Comparison of ENCODE assay signal across 14 cellular contexts in the genomic region with DNA sequence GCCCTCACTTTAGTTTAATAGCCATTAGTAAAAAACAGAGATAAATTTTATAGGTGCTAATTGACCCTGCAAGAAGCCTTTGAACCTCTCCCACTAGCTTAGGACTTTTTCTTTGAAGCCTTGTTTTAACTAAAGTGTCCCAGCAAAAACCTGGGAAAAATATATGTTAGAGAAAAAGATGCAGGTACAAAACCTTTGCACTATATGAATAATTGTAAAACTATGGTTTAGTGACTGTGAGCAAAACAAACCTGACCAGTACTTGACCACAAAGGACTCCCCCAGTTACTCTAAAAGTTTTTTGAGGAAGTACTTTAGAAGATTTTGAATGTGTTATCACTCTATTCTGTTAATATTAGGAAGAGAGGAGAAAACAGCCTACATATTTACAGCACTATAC.
DNase-seq lines count a peak whose midpoint lies in the region; ATAC-seq and TF ChIP-seq lines count a peak whose summit lies in the region.
"Had no signal": no experiment of that assay in that cellular context is flagged by ENCODE, and none has a peak within 500 bp of the region (broad histone marks: within the 10 kb centered on the region; RNA-seq: fewer than 3 reads in every experiment).

No MANE protein-coding gene starts in this region.

- peak; percentile 75 for ATAC-seq in GM19452 (IDR thresholded peaks at IDR 0.05; ENCODE audit: unreplicated experiment)
- peak; percentile 65 for ATAC-seq in HG02973 (IDR thresholded peaks at IDR 0.05; ENCODE audit: unreplicated experiment)
- ATAC-seq: activated naive CD8-positive, alpha-beta T cell treated with anti-CD3 and anti-CD28 coated beads, Interleukin-2, amount 50 U/mL, for 24 hours had no signal

- no peak overlapping the region for H3K27ac Mint-ChIP-seq in immature natural killer cell
- H3K27ac Mint-ChIP-seq: activated naive CD8-positive, alpha-beta T cell treated with anti-CD3 and anti-CD28 coated beads, Interleukin-2, amount 50 U/mL, for 24 hours had no signal

- DNase-seq in GM13977 (ENCODE audit: low spot score) (peak; percentile 21), NOMO-1 (lab: John Stamatoyannopoulos, UW; ENCODE audit: unreplicated experiment in 2 of 2) (peak; percentile 33 to 72), OCI-LY7 (ENCODE audit: low spot score) (no peak), kidney glomerular epithelial cell (lab: John Stamatoyannopoulos, UW) (no peak), immature natural killer cell (no peak), cortex of kidney (lab: John Stamatoyannopoulos, UW) (no peak)
- DNase-seq: activated CD8-positive, alpha-beta memory T cell treated with anti-CD3 and anti-CD28 coated beads, Interleukin-2, amount 50 U/mL, for 4 hours; activated naive CD8-positive, alpha-beta T cell treated with anti-CD3 and anti-CD28 coated beads, Interleukin-2, amount 50 U/mL, for 24 hours; dermis blood vessel endothelial cell; NCI-H187; nucleus accumbens; T-helper 9 cell had no signal

- no peak overlapping the region for H3K27ac ChIP-seq in OCI-LY7 (ENCODE audit: low read depth, low read length, poor library complexity, severe bottlenecking)

- CTCF ChIA-PET in OCI-LY7 (lab: Charles Lee; ENCODE audit: unreplicated experiment) = no interaction called here

- in situ Hi-C loops in GM13977 (cut with MboI; ENCODE audit: low pct_unique_long_range_greater_than_20kb, low sequenced_read_pairs, unreplicated experiment) = no loop called here

- no peak overlapping the region for H2AFZ ChIP-seq in OCI-LY7 (ENCODE audit: low read length)

- H3K4me3 Mint-ChIP-seq in immature natural killer cell = no peak overlapping the region
- H3K4me3 Mint-ChIP-seq: activated naive CD8-positive, alpha-beta T cell treated with anti-CD3 and anti-CD28 coated beads, Interleukin-2, amount 50 U/mL, for 24 hours had no signal

- no peak overlapping the region for H3K4me2 ChIP-seq in OCI-LY7 (ENCODE audit: low read length)

- H3K79me2 ChIP-seq in OCI-LY7 (ENCODE audit: insufficient read depth, low read depth, low read length) = no peaks in the 10 kb centered on the region

- POLR2A ChIA-PET in OCI-LY7 (lab: Charles Lee) = interaction anchor here (1.6 kb wide), 2 partner anchors 10 to 20 kb away, joined by 4 to 6 read pairs; no protein-coding TSS in a partner anchor

- intact Hi-C loops in OCI-LY7 (cut with micrococcal nuclease; ENCODE audit: unreplicated experiment) = no loop called here

- no TSS peak for BruUV-seq in OCI-LY7 (replicated peaks; lab: Mats Ljungman, UMichigan)

- H3K36me3 ChIP-seq in OCI-LY7 (ENCODE audit: insufficient read depth, low read length) = no peaks in the 10 kb centered on the region

- no peaks in the 10 kb centered on the region for H3K36me3 Mint-ChIP-seq in immature natural killer cell

- peaks cover 0 to 9% (median 0%) of the 10 kb centered on the region in 6 donors for H3K9me3 Mint-ChIP-seq in immature natural killer cell
- H3K9me3 Mint-ChIP-seq: activated naive CD8-positive, alpha-beta T cell treated with anti-CD3 and anti-CD28 coated beads, Interleukin-2, amount 50 U/mL, for 24 hours had no signal

- TF ChIP-seq CTCF in GM13977 (IDR thresholded peaks at IDR 0.05; ENCODE audit: extremely low read depth, insufficient read depth, missing control alignments) (no peak), OCI-LY7 (conservative IDR thresholded peaks at IDR 0.05; ENCODE audit: low read length) (no peak)

- no peaks in the 10 kb centered on the region for H3K9me2 ChIP-seq in OCI-LY7 (ENCODE audit: insufficient read depth, low read length)

- H3K4me1 ChIP-seq in OCI-LY7 (ENCODE audit: insufficient read depth, low read length, poor library complexity, severe bottlenecking) = no peaks in the 10 kb centered on the region

- no peaks in the 10 kb centered on the region for H4K20me1 ChIP-seq in OCI-LY7 (ENCODE audit: insufficient read depth, low read length)

- no peaks in the 10 kb centered on the region for H3K27me3 Mint-ChIP-seq in immature natural killer cell (ENCODE audit: low read depth in 3 of 3)
- H3K27me3 Mint-ChIP-seq: activated naive CD8-positive, alpha-beta T cell treated with anti-CD3 and anti-CD28 coated beads, Interleukin-2, amount 50 U/mL, for 24 hours had no signal

- H3K4me1 Mint-ChIP-seq in immature natural killer cell = no peaks in the 10 kb centered on the region

- no peaks in the 10 kb centered on the region for H3K9me3 ChIP-seq in OCI-LY7 (ENCODE audit: low read length)

- H3K4me3 ChIP-seq in OCI-LY7 (ENCODE audit: low read depth, low read length, poor library complexity, severe bottlenecking) = no peak overlapping the region

Comparison
In these comparisons a context has a peak if more than half of its experiments do, and no peak if none do; other contexts are left out.
1. DNase-seq: peak in GM13977 (single experiment) and NOMO-1 (2 of 2); none in OCI-LY7 (single experiment), kidney glomerular epithelial cell (single experiment), immature natural killer cell (0 of 3) and cortex of kidney (single experiment).